In the genomic region with DNA sequence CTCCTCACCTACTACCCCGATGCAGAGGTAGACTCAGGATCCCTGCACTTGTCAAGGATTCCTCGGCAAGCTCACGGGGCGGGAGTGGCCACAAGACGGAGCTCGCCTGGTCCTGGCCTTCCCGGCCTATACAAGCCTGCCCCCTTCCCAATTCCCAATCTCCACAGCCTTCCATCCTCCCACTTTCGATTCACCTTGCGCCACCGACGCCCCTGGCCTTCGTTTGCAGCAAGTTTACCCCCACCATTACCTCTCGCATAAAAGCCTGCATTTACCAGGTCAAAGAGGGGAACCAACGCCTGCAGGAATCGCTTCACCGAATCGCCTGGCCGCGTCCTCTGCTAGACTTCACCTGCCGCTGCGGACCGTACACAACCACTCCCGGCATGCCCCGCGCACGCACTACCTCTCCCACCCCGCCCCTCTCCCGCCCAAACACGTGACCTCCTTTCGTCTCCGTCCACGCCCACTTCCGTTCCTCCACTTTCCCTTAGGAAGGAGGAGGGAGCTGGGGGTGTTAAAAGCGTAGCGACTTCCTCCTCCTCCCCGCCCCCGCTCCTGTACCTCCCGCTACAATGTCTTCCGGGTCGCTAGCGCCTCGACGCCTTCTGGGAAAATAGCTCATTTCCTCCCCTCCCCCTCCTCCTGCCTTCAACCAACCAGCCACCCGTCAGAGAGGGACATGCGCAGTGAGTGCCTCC, we compare ENCODE assay signal across 8 cellular contexts. TPM values are rescaled to one million over a fixed set of nuclear protein-coding genes. Genes with fewer than 3 reads are reported as not detected.
DNase-seq lines count a peak whose midpoint lies in the region; ATAC-seq and TF ChIP-seq lines count a peak whose summit lies in the region.

TSS of gene ORC4 (minus strand) at position 380 of the 701 bp plus-strand sequence. CDS start 44,779 bp downstream, outside the sequence.

- peak within 1 kb of the TSS; percentile 88 for H3K4me3 Mint-ChIP-seq in activated T-helper 17 cell treated with anti-CD3 and anti-CD28 coated beads, Interleukin-2, amount 50 U/mL, for 72 hours
- peak within 1 kb of the TSS; percentile 90 to 100 (median 98) for H3K4me3 Mint-ChIP-seq in naive thymus-derived CD8-positive, alpha-beta T cell

- no peaks in the 10 kb centered on the region for H3K9me3 Mint-ChIP-seq in activated T-helper 17 cell treated with anti-CD3 and anti-CD28 coated beads, Interleukin-2, amount 50 U/mL, for 72 hours
- no peaks in the 10 kb centered on the region for H3K9me3 Mint-ChIP-seq in naive thymus-derived CD8-positive, alpha-beta T cell

- H3K4me3 ChIP-seq in LNCaP clone FGC (ENCODE audit: low read depth, low read length) (peak within 1 kb of the TSS; percentile 65), fibroblast of mammary gland (ENCODE audit: control insufficient read depth, low read depth, low read length) (peak within 1 kb of the TSS; percentile 79)

- POLR2A ChIA-PET in RWPE1 (lab: Yijun Ruan, JAX; ENCODE audit: low non-redundant PET), result interaction anchor here (0.6 kb wide), 1 partner anchor 13 kb away, joined by 6 read pairs; no protein-coding TSS in a partner anchor
- POLR2A ChIA-PET in naive thymus-derived CD8-positive, alpha-beta T cell (lab: Charles Lee), result interaction anchor here (0.6 to 3.0 kb wide), 16 partner anchors 9 to 1567 kb away, joined by 3 to 34 read pairs (median 5); partner anchors contain the start of genes ACVR2A and MMADHC

- peaks cover 24% of the 10 kb centered on the region for H3K4me1 Mint-ChIP-seq in activated T-helper 17 cell treated with anti-CD3 and anti-CD28 coated beads, Interleukin-2, amount 50 U/mL, for 72 hours
- peaks cover 34 to 82% (median 73%) of the 10 kb centered on the region in 4 donors for H3K4me1 Mint-ChIP-seq in naive thymus-derived CD8-positive, alpha-beta T cell

- peak; percentile 91 for ATAC-seq in activated T-helper 17 cell treated with anti-CD3 and anti-CD28 coated beads, Interleukin-2, amount 50 U/mL, for 72 hours (replicated peaks)
- peak; percentile 84 to 85 for ATAC-seq in naive thymus-derived CD8-positive, alpha-beta T cell

- H3K27ac ChIP-seq in RWPE1, result peak within 1 kb of the TSS; percentile 92

- peak within 1 kb of the TSS; percentile 85 for H3K27ac Mint-ChIP-seq in activated T-helper 17 cell treated with anti-CD3 and anti-CD28 coated beads, Interleukin-2, amount 50 U/mL, for 72 hours
- peak within 1 kb of the TSS; percentile 92 to 99 (median 98) for H3K27ac Mint-ChIP-seq in naive thymus-derived CD8-positive, alpha-beta T cell

- CTCF ChIA-PET in RWPE1 (lab: Yijun Ruan, JAX), result interaction anchor here (0.6 to 2.1 kb wide), 7 partner anchors 10 to 921 kb away, joined by 3 to 7 read pairs (median 4); no protein-coding TSS in a partner anchor

- DNase-seq in ELR (ENCODE audit: low read depth) (peak; percentile 100), H4 (ENCODE audit: low spot score) (peak; percentile 99), LNCaP clone FGC (ENCODE audit: low read depth) (peak; percentile 97), RWPE1 (ENCODE audit: low spot score) (peak; percentile 96), fibroblast of mammary gland (ENCODE audit: low read depth) (peak; percentile 99)
- peak; percentile 88 to 99 (median 95) for DNase-seq in naive thymus-derived CD8-positive, alpha-beta T cell
- DNase-seq in stimulated activated naive CD4-positive, alpha-beta T cell (lab: John Stamatoyannopoulos, UW), result peak; percentile 91 to 98 (median 96)

- no peaks in the 10 kb centered on the region for H3K27me3 Mint-ChIP-seq in activated T-helper 17 cell treated with anti-CD3 and anti-CD28 coated beads, Interleukin-2, amount 50 U/mL, for 72 hours
- no peaks in the 10 kb centered on the region for H3K27me3 Mint-ChIP-seq in naive thymus-derived CD8-positive, alpha-beta T cell

- TF ChIP-seq CTCF in LNCaP clone FGC (IDR thresholded peaks at IDR 0.05; ENCODE audit: control insufficient read depth, extremely low read depth, insufficient read depth) (peak; percentile 74), RWPE1 (conservative IDR thresholded peaks at IDR 0.05; ENCODE audit: low read depth) (peak; percentile 70), fibroblast of mammary gland (conservative IDR thresholded peaks at IDR 0.05; ENCODE audit: control insufficient read depth, insufficient read depth, low read depth, low read length) (peak; percentile 28)

- H3K36me3 Mint-ChIP-seq in activated T-helper 17 cell treated with anti-CD3 and anti-CD28 coated beads, Interleukin-2, amount 50 U/mL, for 72 hours (ENCODE audit: low read depth), result peaks cover 10% of the 10 kb centered on the region
- H3K36me3 Mint-ChIP-seq in naive thymus-derived CD8-positive, alpha-beta T cell, result no peaks in the 10 kb centered on the region

RNA-seq across cellular contexts. Expression of gene ORC4, which starts in this region (rescaled TPM):
- total RNA-seq in H4 (2014; rRNA removed; shearing (Covaris generic)), result 95.1 and 115 TPM in 2 replicates
- total RNA-seq in activated T-helper 17 cell treated with anti-CD3 and anti-CD28 coated beads, Interleukin-2, amount 50 U/mL, for 72 hours, result 10 to 100 TPM; 31.9 to 32.4 TPM
- total RNA-seq in naive thymus-derived CD8-positive, alpha-beta T cell, result 10 to 100 TPM; 66.2 to 66.9 TPM
- 10 to 100 TPM; 40.9 to 51.8 (median 48.8) TPM for polyA plus RNA-seq in naive thymus-derived CD8-positive, alpha-beta T cell

Comparison
In these comparisons a context has a peak if more than half of its experiments do, and no peak if none do; other contexts are left out.
1. Peak in every context shown above with its lines: DNase-seq, ATAC-seq, H3K4me3 ChIP-seq and H3K27ac ChIP-seq.